Comparison of ENCODE assay signal across 12 cellular contexts in the genomic region with DNA sequence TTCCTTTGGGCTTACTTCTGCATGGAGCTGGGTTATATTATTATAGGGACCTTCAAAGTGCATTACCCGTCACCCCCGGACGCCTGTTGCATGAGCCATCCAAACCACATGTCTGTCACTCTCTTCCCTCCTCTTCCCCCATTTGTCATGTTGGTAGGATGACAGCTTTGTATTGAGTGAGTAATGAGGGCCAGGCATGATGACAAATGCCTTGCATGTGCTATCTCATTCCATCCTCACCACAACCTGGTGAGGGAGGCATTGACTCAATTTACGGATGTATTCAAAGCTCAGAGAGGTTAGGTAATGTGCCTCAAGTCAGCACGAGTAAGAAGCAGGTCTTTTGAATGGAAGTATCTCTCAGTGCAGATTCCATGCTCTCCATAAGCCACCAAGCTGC.
DNase-seq lines count a peak whose midpoint lies in the region; ATAC-seq and TF ChIP-seq lines count a peak whose summit lies in the region.
"Had no signal": no experiment of that assay in that cellular context is flagged by ENCODE, and none has a peak within 500 bp of the region (broad histone marks: within the 10 kb centered on the region; RNA-seq: fewer than 3 reads in every experiment).

No MANE protein-coding gene starts in this region.

- H3K9me3 ChIP-seq in RWPE2 (ENCODE audit: severe bottlenecking) = no peaks in the 10 kb centered on the region

- DNase-seq in stimulated activated CD4-positive, alpha-beta T cell treated with anti-CD3 and anti-CD28 coated beads, Interleukin-1b, Interleukin-23, amount 100 ng/mL, for 48 hours = peak; percentile 31
- DNase-seq in stimulated activated CD4-positive, alpha-beta T cell treated with anti-CD3 and anti-CD28 coated beads, Interleukin-12 subunit alpha, Interleukin-12 subunit beta, amount 100 ng/mL, for 4 hours = no peak
- DNase-seq in RWPE2 (ENCODE audit: low spot score) (no peak), fibroblast of peridontal ligament (ENCODE audit: extremely low read depth) (peak; percentile 39), DMS114 treated with DMSO at 0.1 percent for 48 hours (lab: John Stamatoyannopoulos, UW; ENCODE audit: unreplicated experiment) (no peak), NCI-H128 (lab: John Stamatoyannopoulos, UW; ENCODE audit: unreplicated experiment) (no peak)
- DNase-seq in activated CD4-positive, alpha-beta T cell treated with anti-CD3 and anti-CD28 coated beads for 1 hour = no peak
- DNase-seq in activated CD8-positive, alpha-beta memory T cell treated with anti-CD3 and anti-CD28 coated beads for 24 hours = no peak
- DNase-seq: activated B cell treated with CpG ODN at 0.5 μM for 24 hours; anterior cingulate cortex; CD8-positive, alpha-beta memory T cell had no signal

- peak; percentile 43 for TF ChIP-seq CTCF in RWPE2 (IDR thresholded peaks at IDR 0.05; ENCODE audit: poor library complexity, severe bottlenecking)

- no peaks in the 10 kb centered on the region for H3K36me3 ChIP-seq in RWPE2 (ENCODE audit: low read depth)

- no peaks in the 10 kb centered on the region for H3K27me3 ChIP-seq in RWPE2 (ENCODE audit: insufficient read depth, poor library complexity, severe bottlenecking)

- H3K27ac ChIP-seq in RWPE2 (ENCODE audit: poor library complexity, severe bottlenecking) = peak overlapping the region; percentile 0

- peaks cover 23% of the 10 kb centered on the region for H3K4me1 ChIP-seq in RWPE2 (ENCODE audit: insufficient read depth, poor library complexity, severe bottlenecking)

- peak; percentile 91 for ATAC-seq in RWPE2 (ENCODE audit: low read depth)

- H3K4me3 ChIP-seq in RWPE2 (ENCODE audit: severe bottlenecking) = no peak overlapping the region
- H3K4me3 ChIP-seq: lung had no signal

Comparison
In these comparisons a context has a peak if more than half of its experiments do, and no peak if none do; other contexts are left out.
1. DNase-seq: peak in stimulated activated CD4-positive, alpha-beta T cell treated with anti-CD3 and anti-CD28 coated beads, Interleukin-1b, Interleukin-23, amount 100 ng/mL, for 48 hours (single experiment) and fibroblast of peridontal ligament (single experiment); none in stimulated activated CD4-positive, alpha-beta T cell treated with anti-CD3 and anti-CD28 coated beads, Interleukin-12 subunit alpha, Interleukin-12 subunit beta, amount 100 ng/mL, for 4 hours (single experiment), RWPE2 (single experiment), DMS114 treated with DMSO at 0.1 percent for 48 hours (single experiment), NCI-H128 (single experiment), activated CD4-positive, alpha-beta T cell treated with anti-CD3 and anti-CD28 coated beads for 1 hour (single experiment) and activated CD8-positive, alpha-beta memory T cell treated with anti-CD3 and anti-CD28 coated beads for 24 hours (single experiment).